In genomic region chr7:50166997-50167961, GRCh38 we compare ENCODE assay signal across 10 cellular contexts.
DNase-seq lines count a peak whose midpoint lies in the region; ATAC-seq and TF ChIP-seq lines count a peak whose summit lies in the region.
"Had no signal": no experiment of that assay in that cellular context is flagged by ENCODE, and none has a peak within 500 bp of the region (broad histone marks: within the 10 kb centered on the region; RNA-seq: fewer than 3 reads in every experiment).

No MANE protein-coding gene starts in this region.

- H3K27me3 ChIP-seq in stomach, result no peaks in the 10 kb centered on the region

- no peaks in the 10 kb centered on the region for H3K36me3 ChIP-seq in stomach

- TF ChIP-seq POLR2A in stomach (IDR thresholded peaks at IDR 0.05), result no peak

- 54 to 64% (median 61%) methylated on average over 13 of the region's 13 CpGs for WGBS in stomach, 5 donors

- H3K36me3 Mint-ChIP-seq in activated naive CD4-positive, alpha-beta T cell treated with anti-CD3 and anti-CD28 coated beads, Interleukin-2, amount 50 U/mL, for 24 hours, result no peaks in the 10 kb centered on the region
- no peaks in the 10 kb centered on the region for H3K36me3 Mint-ChIP-seq in activated T-cell treated with anti-CD3 and anti-CD28 coated beads, Interleukin-2, amount 50 U/mL, for 4 hours (ENCODE audit: insufficient read depth)

- H3K27ac Mint-ChIP-seq in activated naive CD4-positive, alpha-beta T cell treated with anti-CD3 and anti-CD28 coated beads, Interleukin-2, amount 50 U/mL, for 24 hours, result peak overlapping the region; percentile 85

- no peak overlapping the region for H3K4me3 Mint-ChIP-seq in activated naive CD4-positive, alpha-beta T cell treated with anti-CD3 and anti-CD28 coated beads, Interleukin-2, amount 50 U/mL, for 24 hours
- no peak overlapping the region for H3K4me3 Mint-ChIP-seq in activated T-cell treated with anti-CD3 and anti-CD28 coated beads, Interleukin-2, amount 50 U/mL, for 4 hours

- no peaks in the 10 kb centered on the region for H3K4me1 ChIP-seq in stomach
- H3K4me1 ChIP-seq: parathyroid adenoma had no signal

- H3K9me3 Mint-ChIP-seq in activated naive CD4-positive, alpha-beta T cell treated with anti-CD3 and anti-CD28 coated beads, Interleukin-2, amount 50 U/mL, for 24 hours, result no peaks in the 10 kb centered on the region
- no peaks in the 10 kb centered on the region for H3K9me3 Mint-ChIP-seq in activated T-cell treated with anti-CD3 and anti-CD28 coated beads, Interleukin-2, amount 50 U/mL, for 4 hours

- no peaks in the 10 kb centered on the region for H3K9me3 ChIP-seq in stomach

- intact Hi-C loops in stomach (cut with DNase I; ENCODE audit: low total_unique reads), result no loop called here

- no peak for TF ChIP-seq EP300 in stomach (IDR thresholded peaks at IDR 0.05)

- no peak for DNase-seq in activated naive CD4-positive, alpha-beta T cell treated with anti-CD3 and anti-CD28 coated beads, Interleukin-2, amount 50 U/mL, for 16 hours
- no peak for DNase-seq in activated T-cell treated with anti-CD3 and anti-CD28 coated beads, Interleukin-2, amount 50 U/mL, for 4 hours
- DNase-seq in mucosa of gallbladder (ENCODE audit: low spot score), result no peak
- DNase-seq in hippocampal formation (lab: John Stamatoyannopoulos, UW), result no peak
- DNase-seq in stomach, result no peak
- no peak for DNase-seq in LoVo (ENCODE audit: low spot score)
- DNase-seq: activated CD4-positive, alpha-beta T cell treated with anti-CD3 and anti-CD28 coated beads, Interleukin-2, amount 50 U/mL, for 4 hours had no signal

- peaks cover 59% of the 10 kb centered on the region for H3K4me1 Mint-ChIP-seq in activated naive CD4-positive, alpha-beta T cell treated with anti-CD3 and anti-CD28 coated beads, Interleukin-2, amount 50 U/mL, for 24 hours
- H3K4me1 Mint-ChIP-seq in activated T-cell treated with anti-CD3 and anti-CD28 coated beads, Interleukin-2, amount 50 U/mL, for 4 hours (ENCODE audit: low read depth), result peaks cover 49% of the 10 kb centered on the region

- TF ChIP-seq CTCF in stomach (IDR thresholded peaks at IDR 0.05), result no peak

- no peak overlapping the region for H3K27ac ChIP-seq in stomach
- H3K27ac ChIP-seq: parathyroid adenoma had no signal

- H3K4me3 ChIP-seq in stomach, result no peak overlapping the region

- peak; percentile 60 for ATAC-seq in HG03135 (IDR thresholded peaks at IDR 0.05; ENCODE audit: unreplicated experiment)
- ATAC-seq in activated T-cell treated with anti-CD3 and anti-CD28 coated beads, Interleukin-2, amount 50 U/mL, for 4 hours, result peak; percentile 53 to 58

- no peaks in the 10 kb centered on the region for H3K27me3 Mint-ChIP-seq in activated naive CD4-positive, alpha-beta T cell treated with anti-CD3 and anti-CD28 coated beads, Interleukin-2, amount 50 U/mL, for 24 hours
- H3K27me3 Mint-ChIP-seq in activated T-cell treated with anti-CD3 and anti-CD28 coated beads, Interleukin-2, amount 50 U/mL, for 4 hours (ENCODE audit: low read depth), result no peaks in the 10 kb centered on the region
